In the genomic region with DNA sequence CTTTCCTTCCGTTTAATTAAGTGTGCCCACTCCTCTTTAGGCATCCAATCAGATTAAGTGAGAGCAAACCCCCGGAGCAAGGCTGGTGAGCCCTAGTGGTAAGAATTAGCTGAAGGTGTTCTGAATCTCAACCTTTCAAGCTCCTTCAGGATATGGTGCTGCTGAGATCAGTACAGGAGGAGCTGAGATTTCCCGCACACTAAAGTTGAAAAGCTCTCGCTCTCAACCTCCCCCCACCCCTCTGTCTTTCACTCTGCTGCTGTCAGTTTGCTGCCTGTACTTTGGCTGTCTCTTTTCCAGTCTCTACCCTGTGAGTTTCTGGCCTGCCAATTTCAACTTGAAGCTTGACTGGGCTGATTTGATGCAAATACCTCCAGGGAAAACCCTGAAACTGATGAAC, we compare ENCODE assay signal across 12 cellular contexts. TPM values are rescaled to one million over a fixed set of nuclear protein-coding genes. Genes with fewer than 3 reads are reported as not detected.
DNase-seq lines count a peak whose midpoint lies in the region; ATAC-seq and TF ChIP-seq lines count a peak whose summit lies in the region.
"Had no signal": no experiment of that assay in that cellular context is flagged by ENCODE, and none has a peak within 500 bp of the region (broad histone marks: within the 10 kb centered on the region; RNA-seq: fewer than 3 reads in every experiment).

No MANE protein-coding gene starts in this region.

- peaks cover 33% of the 10 kb centered on the region for H3K4me1 Mint-ChIP-seq in activated T-cell treated with anti-CD3 and anti-CD28 coated beads, Interleukin-2, amount 50 U/mL, for 72 hours (ENCODE audit: low read depth)
- peaks cover 86% of the 10 kb centered on the region for H3K4me1 Mint-ChIP-seq in nephron

- peaks cover 0 to 5% of the 10 kb centered on the region in 2 donors for H3K36me3 Mint-ChIP-seq in activated T-cell treated with anti-CD3 and anti-CD28 coated beads, Interleukin-2, amount 50 U/mL, for 72 hours (ENCODE audit: insufficient read depth in 2 of 2)
- H3K36me3 Mint-ChIP-seq in nephron (ENCODE audit: low read depth) = peaks cover 27% of the 10 kb centered on the region

- no peak for DNase-seq in activated T-cell treated with anti-CD3 and anti-CD28 coated beads, Interleukin-2, amount 50 U/mL, for 72 hours
- no peak for DNase-seq in activated T-cell treated with anti-CD3 and anti-CD28 coated beads, Interleukin-2, amount 50 U/mL, for 1 hour
- DNase-seq in fibroblast of villous mesenchyme (ENCODE audit: low read depth) (no peak), uterus (no peak)
- no peak for DNase-seq in activated CD4-positive, CD25-positive, alpha-beta regulatory T cell (lab: John Stamatoyannopoulos, UW)
- DNase-seq: effector memory CD8-positive, alpha-beta T cell; mucosa of descending colon; NCI-H1694 had no signal

- H3K27ac ChIP-seq in uterus = peak overlapping the region; percentile 45 to 97
- H3K27ac ChIP-seq: SJSA1 had no signal

- peaks cover 36% of the 10 kb centered on the region for H3K27me3 Mint-ChIP-seq in activated T-cell treated with anti-CD3 and anti-CD28 coated beads, Interleukin-2, amount 50 U/mL, for 72 hours (ENCODE audit: low read depth)
- no peaks in the 10 kb centered on the region for H3K27me3 Mint-ChIP-seq in nephron (ENCODE audit: low read depth)
- H3K27me3 Mint-ChIP-seq: effector memory CD8-positive, alpha-beta T cell had no signal

- H3K27ac Mint-ChIP-seq in activated T-cell treated with anti-CD3 and anti-CD28 coated beads, Interleukin-2, amount 50 U/mL, for 72 hours = peak overlapping the region; percentile 51
- H3K27ac Mint-ChIP-seq in nephron = peak overlapping the region; percentile 85 to 99 (median 90)

- TF ChIP-seq CTCF in fibroblast of villous mesenchyme (IDR thresholded peaks at IDR 0.05; ENCODE audit: insufficient read depth, low read depth, low read length) (peak; percentile 30), nephron (IDR thresholded peaks at IDR 0.05; ENCODE audit: unreplicated experiment in 3 of 3) (no peak), uterus (IDR thresholded peaks at IDR 0.05) (no peak)

- H3K36me3 ChIP-seq in uterus = no peaks in the 10 kb centered on the region

- H3K4me3 ChIP-seq in fibroblast of villous mesenchyme (ENCODE audit: low read depth, low read length) = no peak overlapping the region
- no peak overlapping the region for H3K4me3 ChIP-seq in uterus
- H3K4me3 ChIP-seq: mucosa of descending colon, SJSA1 had no signal

- intact Hi-C loops in uterus (cut with DNase I; ENCODE audit: low total_unique reads) = no loop called here

- H3K27me3 ChIP-seq in uterus = no peaks in the 10 kb centered on the region
- H3K27me3 ChIP-seq: SJSA1 had no signal

- H3K4me1 ChIP-seq in uterus = peaks cover 0 to 7% of the 10 kb centered on the region in 2 donors

- no peak for TF ChIP-seq POLR2A in uterus (IDR thresholded peaks at IDR 0.05)

- no peaks in the 10 kb centered on the region for H3K9me3 ChIP-seq in uterus
- H3K9me3 ChIP-seq: mucosa of descending colon, SJSA1 had no signal

- H3K4me3 Mint-ChIP-seq in activated T-cell treated with anti-CD3 and anti-CD28 coated beads, Interleukin-2, amount 50 U/mL, for 72 hours = peak overlapping the region in 1 of 2 donors; percentile 73
- peak overlapping the region; percentile 39 to 63 (median 46) for H3K4me3 Mint-ChIP-seq in nephron

- ATAC-seq in activated T-cell treated with anti-CD3 and anti-CD28 coated beads, Interleukin-2, amount 50 U/mL, for 72 hours (replicated peaks in 1 of 2) = no peak
- ATAC-seq in esophagus mucosa (no peak), GM21717 (IDR thresholded peaks at IDR 0.05; ENCODE audit: unreplicated experiment) (no peak)
- ATAC-seq: effector memory CD8-positive, alpha-beta T cell; mucosa of descending colon had no signal

- no peaks in the 10 kb centered on the region for H3K9me3 Mint-ChIP-seq in activated T-cell treated with anti-CD3 and anti-CD28 coated beads, Interleukin-2, amount 50 U/mL, for 72 hours
- H3K9me3 Mint-ChIP-seq in nephron = no peaks in the 10 kb centered on the region
- H3K9me3 Mint-ChIP-seq: effector memory CD8-positive, alpha-beta T cell had no signal

RNA-seq across cellular contexts. Expression of a gene that starts 15.7 kb away (rescaled TPM):
- total RNA-seq in activated T-cell treated with anti-CD3 and anti-CD28 coated beads, Interleukin-2, amount 50 U/mL, for 72 hours = 10 to 100 TPM; 22.5 to 58.2 TPM
- total RNA-seq in fibroblast of villous mesenchyme (40.6 and 50.1 TPM in 2 replicates), uterus (100 to 1,000 TPM in 3 of 4 donors, 10 to 100 TPM in 1; 35.9 to 177 (median 120) TPM), esophagus mucosa (6.5 TPM)
